ENCODE assay signal across 23 cellular contexts in the genomic region with DNA sequence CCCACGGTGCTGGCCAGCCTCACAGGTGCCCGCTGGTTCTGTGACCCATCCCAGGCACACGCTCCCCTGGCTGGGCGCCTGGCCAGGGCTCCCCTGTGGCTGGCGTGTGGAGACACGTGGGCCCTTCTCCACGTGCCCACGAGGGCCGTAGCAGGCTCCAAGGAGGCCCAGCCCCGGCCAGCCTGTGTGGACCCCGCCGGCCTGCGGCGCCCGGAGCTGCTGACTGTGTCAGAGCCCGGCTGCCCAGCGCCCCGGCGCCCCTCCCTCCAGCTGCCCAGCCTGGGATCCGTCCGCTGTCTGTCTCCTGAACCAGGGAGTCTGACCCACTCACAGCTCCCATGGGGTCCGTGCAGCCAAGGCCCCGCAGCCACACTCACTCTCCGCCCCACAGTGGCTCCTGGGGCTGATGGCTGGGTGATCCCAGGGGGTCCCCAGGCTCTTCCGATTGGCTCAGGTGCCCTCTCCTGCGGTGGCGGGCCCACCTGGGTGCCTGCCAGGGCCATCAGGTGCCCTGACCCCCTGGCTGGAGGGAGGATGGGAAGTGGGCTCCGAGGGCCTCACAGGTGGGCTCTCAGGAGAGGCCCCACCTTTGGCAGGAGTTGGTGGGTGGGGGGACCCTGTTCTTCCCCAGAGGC.
"Had no signal": no experiment of that assay in that cellular context is flagged by ENCODE, and none has a peak within 500 bp of the region (broad histone marks: within the 10 kb centered on the region; RNA-seq: fewer than 3 reads in every experiment).

No MANE protein-coding gene starts in this region.

- H3K27ac Mint-ChIP-seq: activated CD4-positive, alpha-beta T cell treated with anti-CD3 and anti-CD28 coated beads, Interleukin-2, amount 10 ng/mL, durations not matched to agents 24 days and 14 days; activated CD8-positive, alpha-beta T cell treated with anti-CD3 and anti-CD28 coated beads, Interleukin-2, amount 10 ng/mL, durations not matched to agents 7 days and 5 days; activated naive CD8-positive, alpha-beta T cell treated with anti-CD3 and anti-CD28 coated beads, Interleukin-2, amount 50 U/mL, for 24 hours; stimulated activated effector memory CD8-positive, alpha-beta T cell treated with anti-CD3 and anti-CD28 coated beads, Interleukin-12 subunit alpha, Interleukin-12 subunit beta, amount 100 ng/mL, for 72 hours had no signal

- H3K27me3 ChIP-seq: brain microvascular endothelial cell, colonic mucosa, foreskin keratinocyte, thyroid gland had no signal

- H3K9me3 ChIP-seq: colonic mucosa, mucosa of descending colon, thyroid gland had no signal

- DNase-seq: activated CD4-positive, alpha-beta T cell treated with anti-CD3 and anti-CD28 coated beads, Interleukin-2, amount 10 ng/mL, durations not matched to agents 24 days and 14 days; activated CD8-positive, alpha-beta memory T cell treated with anti-CD3 and anti-CD28 coated beads, Interleukin-2, amount 50 U/mL, for 48 hours; activated CD8-positive, alpha-beta T cell treated with anti-CD3 and anti-CD28 coated beads, Interleukin-2, amount 10 ng/mL, durations not matched to agents 7 days and 5 days; activated effector memory CD4-positive, alpha-beta T cell treated with Interleukin-2 at 50 U/mL for 16 hours; activated naive CD4-positive, alpha-beta T cell treated with anti-CD3 and anti-CD28 coated beads, Interleukin-2, amount 10 ng/mL, durations not matched to agents 7 days and 5 days; activated naive CD8-positive, alpha-beta T cell treated with anti-CD3 and anti-CD28 coated beads, Interleukin-2, amount 50 U/mL, for 24 hours; activated T-cell treated with anti-CD3 and anti-CD28 coated beads, Interleukin-2, amount 50 U/mL, for 48 hours; anterior cingulate cortex; brain microvascular endothelial cell; colonic mucosa; foreskin keratinocyte; kidney glomerular epithelial cell; naive B cell; stimulated activated CD4-positive, alpha-beta T cell treated with anti-CD3 and anti-CD28 coated beads, Interleukin-4, amount 100 ng/mL, for 24 hours; T1000; thyroid gland had no signal

- H3K27ac ChIP-seq: brain microvascular endothelial cell, colonic mucosa, foreskin keratinocyte, thyroid gland had no signal

- H3K4me1 Mint-ChIP-seq: activated CD4-positive, alpha-beta T cell treated with anti-CD3 and anti-CD28 coated beads, Interleukin-2, amount 10 ng/mL, durations not matched to agents 24 days and 14 days; activated naive CD8-positive, alpha-beta T cell treated with anti-CD3 and anti-CD28 coated beads, Interleukin-2, amount 50 U/mL, for 24 hours; central memory CD8-positive, alpha-beta T cell; neural crest cell had no signal

- H3K4me2 ChIP-seq: smooth muscle cell had no signal

- H3K9me3 Mint-ChIP-seq: activated CD4-positive, alpha-beta T cell treated with anti-CD3 and anti-CD28 coated beads, Interleukin-2, amount 10 ng/mL, durations not matched to agents 24 days and 14 days; activated naive CD4-positive, alpha-beta T cell treated with anti-CD3 and anti-CD28 coated beads, Interleukin-2, amount 10 ng/mL, durations not matched to agents 7 days and 5 days; activated naive CD8-positive, alpha-beta T cell treated with anti-CD3 and anti-CD28 coated beads, Interleukin-2, amount 50 U/mL, for 24 hours; central memory CD8-positive, alpha-beta T cell; naive B cell; neural crest cell; stimulated activated effector memory CD8-positive, alpha-beta T cell treated with anti-CD3 and anti-CD28 coated beads, Interleukin-12 subunit alpha, Interleukin-12 subunit beta, amount 100 ng/mL, for 72 hours had no signal

- H3K4me1 ChIP-seq: thyroid gland had no signal

- H3K4me3 Mint-ChIP-seq: activated CD4-positive, alpha-beta T cell treated with anti-CD3 and anti-CD28 coated beads, Interleukin-2, amount 10 ng/mL, durations not matched to agents 24 days and 14 days; activated CD8-positive, alpha-beta T cell treated with anti-CD3 and anti-CD28 coated beads, Interleukin-2, amount 10 ng/mL, durations not matched to agents 7 days and 5 days; activated naive CD4-positive, alpha-beta T cell treated with anti-CD3 and anti-CD28 coated beads, Interleukin-2, amount 10 ng/mL, durations not matched to agents 7 days and 5 days; activated naive CD8-positive, alpha-beta T cell treated with anti-CD3 and anti-CD28 coated beads, Interleukin-2, amount 50 U/mL, for 24 hours; central memory CD8-positive, alpha-beta T cell; neural crest cell; stimulated activated effector memory CD8-positive, alpha-beta T cell treated with anti-CD3 and anti-CD28 coated beads, Interleukin-12 subunit alpha, Interleukin-12 subunit beta, amount 100 ng/mL, for 72 hours had no signal

- H3K4me3 ChIP-seq: colonic mucosa, mucosa of descending colon, smooth muscle cell, thyroid gland had no signal

- ATAC-seq: activated CD8-positive, alpha-beta T cell treated with anti-CD3 and anti-CD28 coated beads, Interleukin-2, amount 10 ng/mL, durations not matched to agents 7 days and 5 days; activated naive CD8-positive, alpha-beta T cell treated with anti-CD3 and anti-CD28 coated beads, Interleukin-2, amount 50 U/mL, for 24 hours; foreskin keratinocyte; left ventricle myocardium superior; sciatic nerve; stimulated activated effector memory CD8-positive, alpha-beta T cell treated with anti-CD3 and anti-CD28 coated beads, Interleukin-12 subunit alpha, Interleukin-12 subunit beta, amount 100 ng/mL, for 72 hours had no signal

- H3K36me3 ChIP-seq: colonic mucosa had no signal

- H3K36me3 Mint-ChIP-seq: naive B cell had no signal

- H3K27me3 Mint-ChIP-seq: activated CD4-positive, alpha-beta T cell treated with anti-CD3 and anti-CD28 coated beads, Interleukin-2, amount 10 ng/mL, durations not matched to agents 24 days and 14 days; activated naive CD4-positive, alpha-beta T cell treated with anti-CD3 and anti-CD28 coated beads, Interleukin-2, amount 10 ng/mL, durations not matched to agents 7 days and 5 days; activated naive CD8-positive, alpha-beta T cell treated with anti-CD3 and anti-CD28 coated beads, Interleukin-2, amount 50 U/mL, for 24 hours; central memory CD8-positive, alpha-beta T cell; naive B cell had no signal
